8 cellular contexts compared by ENCODE assay signal in genomic region chr12:52947738-52948423, GRCh38. TPM values are rescaled to one million over a fixed set of nuclear protein-coding genes. Genes with fewer than 3 reads are reported as not detected.
DNase-seq lines count a peak whose midpoint lies in the region; ATAC-seq and TF ChIP-seq lines count a peak whose summit lies in the region.

No MANE protein-coding gene starts in this region.

- DNase-seq in activated naive CD4-positive, alpha-beta T cell treated with anti-CD3 and anti-CD28 coated beads for 36 hours, result no peak
- no peak for DNase-seq in activated naive CD4-positive, alpha-beta T cell treated with anti-CD3 and anti-CD28 coated beads, Interleukin-2, amount 50 U/mL, for 16 hours
- no peak for DNase-seq in activated T-helper 1 cell treated with anti-CD3 and anti-CD28 coated beads, Interleukin-12 subunit alpha, Interleukin-12 subunit beta, Interleukin-2, Interleukin-4 antibody, amounts not matched to agents 30 ng/mL and 10 ng/mL and 1 ng/mL, durations not matched to agents 14 hours and 24 hours and 36 hours (ENCODE audit: low spot score)
- DNase-seq in immature natural killer cell, result no peak
- no peak for DNase-seq in type B pancreatic cell (ENCODE audit: extremely low spot score, unreplicated experiment)
- no peak for DNase-seq in sciatic nerve (ENCODE audit: low spot score)
- no peak for DNase-seq in NCI-H446 (lab: John Stamatoyannopoulos, UW)

- peaks cover 3% of the 10 kb centered on the region for H3K4me1 Mint-ChIP-seq in activated naive CD4-positive, alpha-beta T cell treated with anti-CD3 and anti-CD28 coated beads for 36 hours (ENCODE audit: low read depth)
- H3K4me1 Mint-ChIP-seq in activated T-helper 1 cell treated with anti-CD3 and anti-CD28 coated beads, Interleukin-12 subunit alpha, Interleukin-12 subunit beta, Interleukin-2, Interleukin-4 antibody, amounts not matched to agents 30 ng/mL and 10 ng/mL and 1 ng/mL, durations not matched to agents 14 hours and 24 hours and 36 hours (ENCODE audit: low read depth), result no peaks in the 10 kb centered on the region
- H3K4me1 Mint-ChIP-seq in immature natural killer cell (peaks cover 1 to 10% of the 10 kb centered on the region in 2 donors), type B pancreatic cell (ENCODE audit: unreplicated experiment) (peaks cover 49% of the 10 kb centered on the region)

- H3K36me3 Mint-ChIP-seq in activated naive CD4-positive, alpha-beta T cell treated with anti-CD3 and anti-CD28 coated beads for 36 hours (ENCODE audit: low read depth), result no peaks in the 10 kb centered on the region
- no peaks in the 10 kb centered on the region for H3K36me3 Mint-ChIP-seq in activated T-helper 1 cell treated with anti-CD3 and anti-CD28 coated beads, Interleukin-12 subunit alpha, Interleukin-12 subunit beta, Interleukin-2, Interleukin-4 antibody, amounts not matched to agents 30 ng/mL and 10 ng/mL and 1 ng/mL, durations not matched to agents 14 hours and 24 hours and 36 hours (ENCODE audit: low read depth)
- H3K36me3 Mint-ChIP-seq in immature natural killer cell (no peaks in the 10 kb centered on the region), type B pancreatic cell (peaks cover 29% of the 10 kb centered on the region)

- H3K4me3 Mint-ChIP-seq in activated naive CD4-positive, alpha-beta T cell treated with anti-CD3 and anti-CD28 coated beads for 36 hours, result peak overlapping the region; percentile 85
- H3K4me3 Mint-ChIP-seq in activated T-helper 1 cell treated with anti-CD3 and anti-CD28 coated beads, Interleukin-12 subunit alpha, Interleukin-12 subunit beta, Interleukin-2, Interleukin-4 antibody, amounts not matched to agents 30 ng/mL and 10 ng/mL and 1 ng/mL, durations not matched to agents 14 hours and 24 hours and 36 hours, result peak overlapping the region; percentile 59
- peak overlapping the region; percentile 65 to 85 (median 84) for H3K4me3 Mint-ChIP-seq in immature natural killer cell
- peak overlapping the region; percentile 92 for H3K4me3 Mint-ChIP-seq in type B pancreatic cell

- H3K9me3 Mint-ChIP-seq in activated naive CD4-positive, alpha-beta T cell treated with anti-CD3 and anti-CD28 coated beads for 36 hours, result no peaks in the 10 kb centered on the region
- no peaks in the 10 kb centered on the region for H3K9me3 Mint-ChIP-seq in activated T-helper 1 cell treated with anti-CD3 and anti-CD28 coated beads, Interleukin-12 subunit alpha, Interleukin-12 subunit beta, Interleukin-2, Interleukin-4 antibody, amounts not matched to agents 30 ng/mL and 10 ng/mL and 1 ng/mL, durations not matched to agents 14 hours and 24 hours and 36 hours
- no peaks in the 10 kb centered on the region for H3K9me3 Mint-ChIP-seq in immature natural killer cell
- no peaks in the 10 kb centered on the region for H3K9me3 Mint-ChIP-seq in type B pancreatic cell

- H3K27ac Mint-ChIP-seq in activated naive CD4-positive, alpha-beta T cell treated with anti-CD3 and anti-CD28 coated beads for 36 hours, result no peak overlapping the region
- H3K27ac Mint-ChIP-seq in activated T-helper 1 cell treated with anti-CD3 and anti-CD28 coated beads, Interleukin-12 subunit alpha, Interleukin-12 subunit beta, Interleukin-2, Interleukin-4 antibody, amounts not matched to agents 30 ng/mL and 10 ng/mL and 1 ng/mL, durations not matched to agents 14 hours and 24 hours and 36 hours, result no peak overlapping the region
- no peak overlapping the region for H3K27ac Mint-ChIP-seq in immature natural killer cell
- H3K27ac Mint-ChIP-seq in type B pancreatic cell, result peak overlapping the region; percentile 99

- TF ChIP-seq CTCF in type B pancreatic cell (conservative IDR thresholded peaks at IDR 0.05), result no peak

- H3K27me3 Mint-ChIP-seq in activated naive CD4-positive, alpha-beta T cell treated with anti-CD3 and anti-CD28 coated beads for 36 hours (ENCODE audit: low read depth), result no peaks in the 10 kb centered on the region
- peaks cover 16% of the 10 kb centered on the region for H3K27me3 Mint-ChIP-seq in activated T-helper 1 cell treated with anti-CD3 and anti-CD28 coated beads, Interleukin-12 subunit alpha, Interleukin-12 subunit beta, Interleukin-2, Interleukin-4 antibody, amounts not matched to agents 30 ng/mL and 10 ng/mL and 1 ng/mL, durations not matched to agents 14 hours and 24 hours and 36 hours (ENCODE audit: insufficient read depth)
- H3K27me3 Mint-ChIP-seq in immature natural killer cell (ENCODE audit: low read depth in 3 of 3), result peaks cover 6 to 18% (median 12%) of the 10 kb centered on the region in 3 donors
- no peaks in the 10 kb centered on the region for H3K27me3 Mint-ChIP-seq in type B pancreatic cell

- intact Hi-C loops in activated naive CD4-positive, alpha-beta T cell treated with anti-CD3 and anti-CD28 coated beads for 36 hours (cut with micrococcal nuclease), result no loop called here
- intact Hi-C loops in activated T-helper 1 cell treated with anti-CD3 and anti-CD28 coated beads, Interleukin-12 subunit alpha, Interleukin-12 subunit beta, Interleukin-2, Interleukin-4 antibody, amounts not matched to agents 30 ng/mL and 10 ng/mL and 1 ng/mL, durations not matched to agents 14 hours and 24 hours and 36 hours (cut with micrococcal nuclease), result no loop called here
- intact Hi-C loops in sciatic nerve (cut with DNase I), result no loop called here

- CTCF ChIA-PET in activated naive CD4-positive, alpha-beta T cell treated with anti-CD3 and anti-CD28 coated beads for 36 hours (lab: Charles Lee), result interaction anchor here (0.6 to 2.4 kb wide), 4 partner anchors 31 to 68 kb away, joined by 3 to 8 read pairs (median 6); no protein-coding TSS in a partner anchor

- ATAC-seq in HG03097 (IDR thresholded peaks at IDR 0.05; ENCODE audit: low FRiP score, unreplicated experiment), result no peak
- no peak for ATAC-seq in sciatic nerve

RNA-seq across cellular contexts. Expression of gene KRT18, which starts 1.0 kb away (rescaled TPM):
- 1 to 10 TPM; 7.5 to 7.9 TPM for total RNA-seq in activated naive CD4-positive, alpha-beta T cell treated with anti-CD3 and anti-CD28 coated beads for 36 hours
- 3.2 and 3.9 TPM in 2 replicates for total RNA-seq in activated T-helper 1 cell treated with anti-CD3 and anti-CD28 coated beads, Interleukin-12 subunit alpha, Interleukin-12 subunit beta, Interleukin-2, Interleukin-4 antibody, amounts not matched to agents 30 ng/mL and 10 ng/mL and 1 ng/mL, durations not matched to agents 14 hours and 24 hours and 36 hours
- under 1 TPM in 1 of 3 donors, not detected in 2; 0.60 TPM for polyA plus RNA-seq in immature natural killer cell
- 480 and 1,293 TPM in 2 replicates for total RNA-seq in type B pancreatic cell (ENCODE audit: low replicate concordance)
- total RNA-seq in sciatic nerve, result 8.8 TPM

RNA-seq across cellular contexts. Expression of gene KRT8, which starts 43.0 kb away (rescaled TPM):
- under 1 TPM; 0.24 to 0.40 TPM for total RNA-seq in activated naive CD4-positive, alpha-beta T cell treated with anti-CD3 and anti-CD28 coated beads for 36 hours
- 0.23 TPM in 1 of 2 replicates, not detected in the other for total RNA-seq in activated T-helper 1 cell treated with anti-CD3 and anti-CD28 coated beads, Interleukin-12 subunit alpha, Interleukin-12 subunit beta, Interleukin-2, Interleukin-4 antibody, amounts not matched to agents 30 ng/mL and 10 ng/mL and 1 ng/mL, durations not matched to agents 14 hours and 24 hours and 36 hours
- polyA plus RNA-seq in immature natural killer cell, result not detected
- total RNA-seq in type B pancreatic cell (ENCODE audit: low replicate concordance) (768 and 2,227 TPM in 2 replicates), sciatic nerve (9.6 TPM)

RNA-seq across cellular contexts. Expression of gene EIF4B, which starts 58.4 kb away (rescaled TPM):
- 100 to 1,000 TPM; 813 to 821 TPM for total RNA-seq in activated naive CD4-positive, alpha-beta T cell treated with anti-CD3 and anti-CD28 coated beads for 36 hours
- total RNA-seq in activated T-helper 1 cell treated with anti-CD3 and anti-CD28 coated beads, Interleukin-12 subunit alpha, Interleukin-12 subunit beta, Interleukin-2, Interleukin-4 antibody, amounts not matched to agents 30 ng/mL and 10 ng/mL and 1 ng/mL, durations not matched to agents 14 hours and 24 hours and 36 hours, result 463 and 473 TPM in 2 replicates
- polyA plus RNA-seq in immature natural killer cell, result 10 to 100 TPM; 57.2 to 83.4 (median 69.2) TPM
- total RNA-seq in type B pancreatic cell (ENCODE audit: low replicate concordance) (450 and 521 TPM in 2 replicates), sciatic nerve (522 TPM)

Comparison
In these comparisons a context has a peak if more than half of its experiments do, and no peak if none do; other contexts are left out.
1. RNA of gene KRT18, which starts 1.0 kb away (total RNA-seq): 480 to 1,293 TPM in type B pancreatic cell; 8.8 TPM in sciatic nerve (single experiment), 7.5 to 7.9 TPM in activated naive CD4-positive, alpha-beta T cell treated with anti-CD3 and anti-CD28 coated beads for 36 hours and 3.2 to 3.9 TPM in activated T-helper 1 cell treated with anti-CD3 and anti-CD28 coated beads, Interleukin-12 subunit alpha, Interleukin-12 subunit beta, Interleukin-2, Interleukin-4 antibody, amounts not matched to agents 30 ng/mL and 10 ng/mL and 1 ng/mL, durations not matched to agents 14 hours and 24 hours and 36 hours; every median in the first group is over 10 times any median in the second.
2. RNA of gene KRT8, which starts 43.0 kb away (total RNA-seq): 768 to 2,227 TPM in type B pancreatic cell; 9.6 TPM in sciatic nerve (single experiment), 0.24 to 0.40 TPM in activated naive CD4-positive, alpha-beta T cell treated with anti-CD3 and anti-CD28 coated beads for 36 hours and 0.23 TPM in activated T-helper 1 cell treated with anti-CD3 and anti-CD28 coated beads, Interleukin-12 subunit alpha, Interleukin-12 subunit beta, Interleukin-2, Interleukin-4 antibody, amounts not matched to agents 30 ng/mL and 10 ng/mL and 1 ng/mL, durations not matched to agents 14 hours and 24 hours and 36 hours; every median in the first group is over 10 times any median in the second.
3. Peak in every context shown above with its lines, with median percentiles within 50 percentile points of each other: H3K4me3 Mint-ChIP-seq.